21 cellular contexts compared by ENCODE assay signal in genomic region chr2:20487392-20488135, GRCh38. TPM values are rescaled to one million over a fixed set of nuclear protein-coding genes. Genes with fewer than 3 reads are reported as not detected.
DNase-seq lines count a peak whose midpoint lies in the region; ATAC-seq, FAIRE-seq and TF ChIP-seq lines count a peak whose summit lies in the region.
"Had no signal": no experiment of that assay in that cellular context is flagged by ENCODE, and none has a peak within 500 bp of the region (broad histone marks: within the 10 kb centered on the region; RNA-seq: fewer than 3 reads in every experiment).

No MANE protein-coding gene starts in this region.

- no peak overlapping the region for H3K4me2 ChIP-seq in endothelial cell of umbilical vein (ENCODE audit: insufficient read depth, low read length)
- H3K4me2 ChIP-seq in neuronal stem cell (ENCODE audit: insufficient read depth, low read length, poor library complexity, severe bottlenecking) = no peak overlapping the region

- H3K9me3 ChIP-seq in endothelial cell of umbilical vein (replicated peaks; ENCODE audit: control insufficient read depth, insufficient read depth, low read length) (no peaks in the 10 kb centered on the region), neuronal stem cell (replicated peaks in 1 of 2; ENCODE audit: control insufficient read depth in 2 of 2, insufficient read depth in 1 of 2, low read depth in 1 of 2, low read length in 2 of 2) (no peaks in the 10 kb centered on the region), body of pancreas (no peaks in the 10 kb centered on the region)
- H3K9me3 ChIP-seq: heart right ventricle, right atrium auricular region had no signal

- H2AFZ ChIP-seq in endothelial cell of umbilical vein (ENCODE audit: low read depth, low read length) (no peak overlapping the region), neuronal stem cell (ENCODE audit: low read length) (peak overlapping the region; percentile 47)

- H3K27ac Mint-ChIP-seq in activated CD8-positive, alpha-beta T cell treated with anti-CD3 and anti-CD28 coated beads, Interleukin-2, amount 10 ng/mL, durations not matched to agents 7 days and 5 days = no peak overlapping the region
- H3K27ac Mint-ChIP-seq: activated naive CD8-positive, alpha-beta T cell had no signal

- no peak overlapping the region for H3K23ac ChIP-seq in neuronal stem cell (ENCODE audit: low read depth, low read length, poor library complexity)

- no peak overlapping the region for H3K27ac ChIP-seq in endothelial cell of umbilical vein (ENCODE audit: insufficient read depth, low read depth, low read length)
- H3K27ac ChIP-seq in neuronal stem cell (replicated peaks; ENCODE audit: low read length) = peak overlapping the region; percentile 48
- no peak overlapping the region for H3K27ac ChIP-seq in body of pancreas
- H3K27ac ChIP-seq: cardiac muscle cell had no signal

- peak overlapping the region; percentile 82 for H2BK120ac ChIP-seq in neuronal stem cell (ENCODE audit: low read depth, low read length)

- no peaks in the 10 kb centered on the region for H3K4me1 Mint-ChIP-seq in activated CD8-positive, alpha-beta T cell treated with anti-CD3 and anti-CD28 coated beads, Interleukin-2, amount 10 ng/mL, durations not matched to agents 7 days and 5 days (ENCODE audit: low read depth)

- dilution Hi-C loops in endothelial cell of umbilical vein (cut with MboI; ENCODE audit: extremely low pct_ligation_motif_present, low sequenced_read_pairs) = no loop called here

- no peak overlapping the region for H3K4ac ChIP-seq in neuronal stem cell (ENCODE audit: low read length)

- no peaks in the 10 kb centered on the region for H3K9me1 ChIP-seq in endothelial cell of umbilical vein (replicated peaks; ENCODE audit: control insufficient read depth, extremely low read depth, insufficient read depth, low read length)

- DNase-seq in NCI-H69 (lab: John Stamatoyannopoulos, UW) (peak; percentile 90), endothelial cell of umbilical vein (ENCODE audit: low read depth, low spot score) (no peak), neuronal stem cell (ENCODE audit: low spot score) (peak; percentile 17), NAMALWA (ENCODE audit: low spot score) (no peak), body of pancreas (no peak)
- no peak for DNase-seq in activated CD8-positive, alpha-beta T cell treated with anti-CD3 and anti-CD28 coated beads, Interleukin-2, amount 10 ng/mL, durations not matched to agents 7 days and 5 days
- DNase-seq: activated CD4-positive, alpha-beta T cell treated with anti-CD3 and anti-CD28 coated beads, Interleukin-2, amount 50 U/mL, for 4 hours; activated T-cell treated with anti-CD3 and anti-CD28 coated beads, Interleukin-2, amount 50 U/mL, for 4 hours; effector CD4-positive, alpha-beta T cell; heart right ventricle; KBM-7; midbrain; NCI-H1092; NCI-H2171; stimulated activated CD4-positive, alpha-beta T cell treated with anti-CD3 and anti-CD28 coated beads, Interleukin-2, amount 100 ng/mL, for 24 hours had no signal

- WGBS in neuronal stem cell (ENCODE audit: extremely low coverage in 2 of 2, insufficient read length in 2 of 2, insufficient replicate concordance in 1 of 2), 2 donors = no CpG with 5 or more reads among the region's 9 CpGs
- 78 to 84% methylated on average over 5 to 9 of the region's 9 CpGs for WGBS in body of pancreas, 2 donors

- POLR2A ChIA-PET in endothelial cell of umbilical vein (lab: Charles Lee) = no interaction called here
- POLR2A ChIA-PET in activated CD8-positive, alpha-beta T cell treated with anti-CD3 and anti-CD28 coated beads, Interleukin-2, amount 10 ng/mL, durations not matched to agents 7 days and 5 days (lab: Charles Lee) = no interaction called here

- no peak overlapping the region for H3K4me3 ChIP-seq in endothelial cell of umbilical vein (replicated peaks in 1 of 3; ENCODE audit: insufficient read depth in 1 of 3, low read depth in 1 of 3, low read length in 3 of 3)
- peak overlapping the region in 1 of 2 donors; percentile 0 for H3K4me3 ChIP-seq in neuronal stem cell (ENCODE audit: low read length in 2 of 2)
- no peak overlapping the region for H3K4me3 ChIP-seq in body of pancreas
- H3K4me3 ChIP-seq: cardiac muscle cell, heart right ventricle, right atrium auricular region had no signal

- TF ChIP-seq POLR2A in endothelial cell of umbilical vein (IDR thresholded peaks at IDR 0.05; ENCODE audit: low read depth, low read length) = no peak
- no peak for TF ChIP-seq POLR2A in body of pancreas (IDR thresholded peaks at IDR 0.05)

- no peaks in the 10 kb centered on the region for H4K20me1 ChIP-seq in endothelial cell of umbilical vein (replicated peaks; ENCODE audit: control insufficient read depth, extremely low read depth, insufficient read depth, low read length)

- no peak for TF ChIP-seq CTCF in endothelial cell of umbilical vein (IDR thresholded peaks at IDR 0.05; ENCODE audit: extremely low read depth in 1 of 2, insufficient read depth in 1 of 2, low read depth in 1 of 2, low read length in 2 of 2)
- no peak for TF ChIP-seq CTCF in body of pancreas (IDR thresholded peaks at IDR 0.05)

- H3K79me2 ChIP-seq in endothelial cell of umbilical vein (ENCODE audit: control insufficient read depth, insufficient read depth, low read length) = no peaks in the 10 kb centered on the region

- no peak overlapping the region for H2AK5ac ChIP-seq in neuronal stem cell (ENCODE audit: low read depth, low read length)

- CTCF ChIA-PET in endothelial cell of umbilical vein (lab: Charles Lee) = no interaction called here
- CTCF ChIA-PET in activated CD8-positive, alpha-beta T cell treated with anti-CD3 and anti-CD28 coated beads, Interleukin-2, amount 10 ng/mL, durations not matched to agents 7 days and 5 days (lab: Charles Lee) = no interaction called here

- H3K36me3 Mint-ChIP-seq in activated CD8-positive, alpha-beta T cell treated with anti-CD3 and anti-CD28 coated beads, Interleukin-2, amount 10 ng/mL, durations not matched to agents 7 days and 5 days (ENCODE audit: low read depth) = no peaks in the 10 kb centered on the region
- H3K36me3 Mint-ChIP-seq: activated naive CD8-positive, alpha-beta T cell had no signal

- H4K8ac ChIP-seq in neuronal stem cell (ENCODE audit: low read depth, low read length) = no peak overlapping the region

- no peak overlapping the region for H2BK12ac ChIP-seq in neuronal stem cell (ENCODE audit: low read length)

- intact Hi-C loops in endothelial cell of umbilical vein (cut with micrococcal nuclease) (no loop called here), body of pancreas (cut with DNase I) (no loop called here)

- FAIRE-seq in G401.6 (lab: Jason Lieb, UNC) (peak; percentile 87), endothelial cell of umbilical vein (lab: Jason Lieb, UNC) (peak; percentile 58)
- FAIRE-seq: RCC 7860 had no signal

- no peaks in the 10 kb centered on the region for H3K79me1 ChIP-seq in neuronal stem cell (ENCODE audit: low read depth, low read length)

- peak overlapping the region; percentile 84 for H2BK15ac ChIP-seq in neuronal stem cell (ENCODE audit: low read length)

- no peak overlapping the region for H2BK5ac ChIP-seq in neuronal stem cell (ENCODE audit: low read length)

- no peak overlapping the region for H3K4me3 Mint-ChIP-seq in activated CD8-positive, alpha-beta T cell treated with anti-CD3 and anti-CD28 coated beads, Interleukin-2, amount 10 ng/mL, durations not matched to agents 7 days and 5 days
- H3K4me3 Mint-ChIP-seq: activated naive CD8-positive, alpha-beta T cell; activated T-cell treated with anti-CD3 and anti-CD28 coated beads, Interleukin-2, amount 50 U/mL, for 4 hours had no signal

- ATAC-seq in activated CD8-positive, alpha-beta T cell treated with anti-CD3 and anti-CD28 coated beads, Interleukin-2, amount 10 ng/mL, durations not matched to agents 7 days and 5 days = no peak
- ATAC-seq in body of pancreas (no peak), esophagus mucosa (no peak)
- ATAC-seq: activated T-cell treated with anti-CD3 and anti-CD28 coated beads, Interleukin-2, amount 50 U/mL, for 4 hours; heart right ventricle had no signal

- H3K27me3 ChIP-seq in endothelial cell of umbilical vein (ENCODE audit: control insufficient read depth in 2 of 2, insufficient read depth in 2 of 2, low read length in 2 of 2) = no peaks in the 10 kb centered on the region
- H3K27me3 ChIP-seq in neuronal stem cell (ENCODE audit: control insufficient read depth in 3 of 3, insufficient read depth in 3 of 3, low read depth in 1 of 3, low read length in 3 of 3) = peaks cover 0 to 13% (median 0%) of the 10 kb centered on the region in 3 experiments
- no peaks in the 10 kb centered on the region for H3K27me3 ChIP-seq in body of pancreas
- H3K27me3 ChIP-seq: cardiac muscle cell, heart right ventricle, right atrium auricular region had no signal

- H4K91ac ChIP-seq in neuronal stem cell (ENCODE audit: low read depth, low read length, poor library complexity) = no peak overlapping the region

- peaks cover 8% of the 10 kb centered on the region for H3K4me1 ChIP-seq in endothelial cell of umbilical vein (ENCODE audit: control insufficient read depth, extremely low read depth, insufficient read depth, low read length)
- H3K4me1 ChIP-seq in neuronal stem cell (ENCODE audit: control insufficient read depth in 2 of 2, insufficient read depth in 1 of 2, low read depth in 1 of 2, low read length in 2 of 2) = peaks cover 30 to 31% of the 10 kb centered on the region in 2 donors
- peaks cover 6% of the 10 kb centered on the region for H3K4me1 ChIP-seq in body of pancreas

- H3K9ac ChIP-seq in endothelial cell of umbilical vein (replicated peaks; ENCODE audit: extremely low read depth, insufficient read depth, low read length) (no peak overlapping the region), neuronal stem cell (ENCODE audit: low read depth, low read length, poor library complexity) (peak overlapping the region; percentile 38)

- no peak overlapping the region for H3K14ac ChIP-seq in neuronal stem cell (ENCODE audit: low read length)

- H3K18ac ChIP-seq in neuronal stem cell (ENCODE audit: low read length) = peak overlapping the region; percentile 92

- no peaks in the 10 kb centered on the region for H3K9me3 Mint-ChIP-seq in activated CD8-positive, alpha-beta T cell treated with anti-CD3 and anti-CD28 coated beads, Interleukin-2, amount 10 ng/mL, durations not matched to agents 7 days and 5 days (ENCODE audit: insufficient read depth)
- H3K9me3 Mint-ChIP-seq: activated T-cell treated with anti-CD3 and anti-CD28 coated beads, Interleukin-2, amount 50 U/mL, for 4 hours had no signal

- no peaks in the 10 kb centered on the region for H3K27me3 Mint-ChIP-seq in activated CD8-positive, alpha-beta T cell treated with anti-CD3 and anti-CD28 coated beads, Interleukin-2, amount 10 ng/mL, durations not matched to agents 7 days and 5 days (ENCODE audit: low read depth)
- H3K27me3 Mint-ChIP-seq: activated naive CD8-positive, alpha-beta T cell had no signal

- BruUV-seq in endothelial cell of umbilical vein (replicated peaks; lab: Mats Ljungman, UMichigan) = no TSS peak

- no peaks in the 10 kb centered on the region for H3K36me3 ChIP-seq in endothelial cell of umbilical vein (ENCODE audit: control insufficient read depth in 2 of 2, extremely low read depth in 1 of 2, insufficient read depth in 2 of 2, low read length in 2 of 2)
- H3K36me3 ChIP-seq in neuronal stem cell (replicated peaks in 1 of 2; ENCODE audit: control insufficient read depth in 2 of 2, insufficient read depth in 2 of 2, low read length in 2 of 2) = no peaks in the 10 kb centered on the region
- no peaks in the 10 kb centered on the region for H3K36me3 ChIP-seq in body of pancreas (replicated peaks in 1 of 2; ENCODE audit: insufficient read depth in 1 of 2, low read depth in 2 of 2)
- H3K36me3 ChIP-seq: cardiac muscle cell, heart right ventricle, right atrium auricular region had no signal

RNA-seq across cellular contexts. Expression of gene RHOB, which starts 40.7 kb away (rescaled TPM):
- total RNA-seq in endothelial cell of umbilical vein = 830 and 937 TPM in 2 replicates
- polyA plus RNA-seq in endothelial cell of umbilical vein = 1,101 and 1,250 TPM in 2 replicates
- 523 and 798 TPM in 2 replicates for polyA plus RNA-seq in endothelial cell of umbilical vein (2011; cell fraction: cytosol; rRNA removed)
- 517 and 555 TPM in 2 replicates for polyA plus RNA-seq in endothelial cell of umbilical vein (2011; cell fraction: nucleus; rRNA removed)
- 507 and 871 TPM in 2 replicates for polyA plus RNA-seq in endothelial cell of umbilical vein (2012)
- polyA minus RNA-seq in endothelial cell of umbilical vein = 476 and 592 TPM in 2 replicates
- polyA minus RNA-seq in endothelial cell of umbilical vein (2011; cell fraction: cytosol; rRNA and poly(A)+ RNA removed) = 265 TPM
- 333 and 638 TPM in 2 replicates for polyA minus RNA-seq in endothelial cell of umbilical vein (2011; cell fraction: nucleus; rRNA and poly(A)+ RNA removed)
- 20.4 TPM for polyA plus RNA-seq in neuronal stem cell (2013, experiment 1 of 2)
- polyA plus RNA-seq in neuronal stem cell (2013, experiment 2 of 2) = 19.9 TPM
- 1 to 10 TPM; 1.2 to 1.3 TPM for total RNA-seq in activated CD8-positive, alpha-beta T cell treated with anti-CD3 and anti-CD28 coated beads, Interleukin-2, amount 10 ng/mL, durations not matched to agents 7 days and 5 days
- total RNA-seq in body of pancreas = 100 to 1,000 TPM; 376 to 784 TPM
- total RNA-seq in esophagus mucosa = 32.0 TPM

Comparison
In these comparisons a context has a peak if more than half of its experiments do, and no peak if none do; other contexts are left out.
1. DNase-seq: peak in NCI-H69 (single experiment) and neuronal stem cell (single experiment); none in endothelial cell of umbilical vein (single experiment), NAMALWA (single experiment), activated CD8-positive, alpha-beta T cell treated with anti-CD3 and anti-CD28 coated beads, Interleukin-2, amount 10 ng/mL, durations not matched to agents 7 days and 5 days (single experiment) and body of pancreas (0 of 4).
2. RNA of gene RHOB, which starts 40.7 kb away (total RNA-seq): 830 to 937 TPM in endothelial cell of umbilical vein, 376 to 784 TPM in body of pancreas and 32.0 TPM in esophagus mucosa (single experiment); 1.2 to 1.3 TPM in activated CD8-positive, alpha-beta T cell treated with anti-CD3 and anti-CD28 coated beads, Interleukin-2, amount 10 ng/mL, durations not matched to agents 7 days and 5 days; every median in the first group is over 10 times any median in the second.